ENCODE assay signal across 8 cellular contexts in genomic region chr1:42035205-42035829, GRCh38.
A peak's percentile ranks its signal among the peaks of the same experiment; 100 is the strongest.
DNase-seq lines count a peak whose midpoint lies in the region; ATAC-seq and TF ChIP-seq lines count a peak whose summit lies in the region.

No MANE protein-coding gene starts in this region.

- no peaks in the 10 kb centered on the region for H3K9me2 ChIP-seq in DOHH2 (replicated peaks; ENCODE audit: control insufficient read depth, low read length)

- H4K20me1 ChIP-seq in DOHH2 (ENCODE audit: control insufficient read depth, insufficient read depth, low read depth, low read length) = no peaks in the 10 kb centered on the region

- WGBS in adrenal gland, 4 donors = 0 to 1% (median 0%) methylated on average over 13 to 66 of the region's 66 CpGs; no CpG with 5 or more reads in 1 of the 4 donors
- under 1% methylated on average over 65 of the region's 66 CpGs for WGBS in right cardiac atrium
- WGBS in prostate gland = under 1% methylated on average over 40 of the region's 66 CpGs

- intact Hi-C loops in adrenal gland (cut with DNase I) = loop anchor here in 1 of 2 donors (10.0 kb wide), 1 partner anchor 111 kb away; no protein-coding TSS in a partner anchor
- intact Hi-C loops in right cardiac atrium (cut with DNase I) = loop anchor here in 2 of 4 donors (10.0 kb wide), 2 partner anchors 111 to 221 kb away; no protein-coding TSS in a partner anchor
- intact Hi-C loops in prostate gland (cut with DNase I) = loop anchor here (5.0 to 10.0 kb wide), 2 partner anchors 139 to 373 kb away; no protein-coding TSS in a partner anchor

- TF ChIP-seq CTCF in DOHH2 (IDR thresholded peaks at IDR 0.05; ENCODE audit: low read depth, low read length, poor library complexity, severe bottlenecking) (peak; percentile 32), adrenal gland (IDR thresholded peaks at IDR 0.05) (peak in 3 of 6 experiments; percentile 37 to 59 (median 46)), prostate gland (IDR thresholded peaks at IDR 0.05) (peak; percentile 16 to 49 (median 36))

- no peaks in the 10 kb centered on the region for H3K9me3 ChIP-seq in DOHH2 (ENCODE audit: control insufficient read depth, insufficient read depth, low read length)
- H3K9me3 ChIP-seq in adrenal gland (replicated peaks in 1 of 3) = no peaks in the 10 kb centered on the region
- no peaks in the 10 kb centered on the region for H3K9me3 ChIP-seq in right cardiac atrium (ENCODE audit: control insufficient read depth, low read length)
- H3K9me3 ChIP-seq in prostate gland = no peaks in the 10 kb centered on the region

- DNase-seq in NCI-H774 (lab: John Stamatoyannopoulos, UW) (peak; percentile 95), adrenal gland (peak; percentile 59 to 80 (median 73)), right cardiac atrium (peak; percentile 74 to 92 (median 87)), prostate gland (ENCODE audit: low spot score) (peak; percentile 48)
- DNase-seq in activated effector memory CD4-positive, alpha-beta T cell treated with Interleukin-2 at 50 U/mL for 16 hours = no peak

- H3K36me3 ChIP-seq in DOHH2 (ENCODE audit: control insufficient read depth, low read length) = no peaks in the 10 kb centered on the region
- H3K36me3 ChIP-seq in adrenal gland (replicated peaks in 1 of 2) = no peaks in the 10 kb centered on the region
- no peaks in the 10 kb centered on the region for H3K36me3 ChIP-seq in prostate gland

- H3K79me2 ChIP-seq in DOHH2 (ENCODE audit: control insufficient read depth, low read length) = no peaks in the 10 kb centered on the region

- H3F3A ChIP-seq in DOHH2 (ENCODE audit: control insufficient read depth, insufficient read depth) = no peaks in the 10 kb centered on the region

- H3K4me3 ChIP-seq in DOHH2 (ENCODE audit: low read length) = peak overlapping the region; percentile 86
- H3K4me3 ChIP-seq in adrenal gland = peak overlapping the region; percentile 14 to 88 (median 80)
- peak overlapping the region; percentile 81 for H3K4me3 ChIP-seq in right cardiac atrium (ENCODE audit: low read length)
- H3K4me3 ChIP-seq in prostate gland = peak overlapping the region; percentile 70 to 96

- TF ChIP-seq POLR2A in adrenal gland (IDR thresholded peaks at IDR 0.05) = peak in 1 of 2 donors; percentile 11
- TF ChIP-seq POLR2A in prostate gland (IDR thresholded peaks at IDR 0.05) = no peak

- ATAC-seq in GM19438 (IDR thresholded peaks at IDR 0.05; ENCODE audit: low read depth, unreplicated experiment) (peak; percentile 68), HG03457 (IDR thresholded peaks at IDR 0.05; ENCODE audit: unreplicated experiment) (peak; percentile 54), right cardiac atrium (peak; percentile 86 to 89)

- H3K27me3 ChIP-seq in DOHH2 (ENCODE audit: control insufficient read depth, low read length) = peaks cover 29% of the 10 kb centered on the region
- no peaks in the 10 kb centered on the region for H3K27me3 ChIP-seq in adrenal gland
- H3K27me3 ChIP-seq in right cardiac atrium (ENCODE audit: control insufficient read depth, insufficient read depth) = no peaks in the 10 kb centered on the region
- H3K27me3 ChIP-seq in prostate gland (replicated peaks; ENCODE audit: insufficient read depth) = no peaks in the 10 kb centered on the region

- peak overlapping the region; percentile 91 for H3K4me2 ChIP-seq in DOHH2 (ENCODE audit: low read length)

- H3K27ac ChIP-seq in DOHH2 (ENCODE audit: low read depth, low read length) (no peak overlapping the region), adrenal gland (peak overlapping the region in 4 of 5 donors; percentile 17 to 89 (median 53)), right cardiac atrium (ENCODE audit: low read length) (peak overlapping the region; percentile 37), prostate gland (peak overlapping the region; percentile 78 to 85)

- H3K4me1 ChIP-seq in DOHH2 (ENCODE audit: control insufficient read depth, low read length) = peaks cover 10% of the 10 kb centered on the region
- peaks cover 0 to 11% of the 10 kb centered on the region in 2 donors for H3K4me1 ChIP-seq in adrenal gland (replicated peaks in 1 of 2)
- H3K4me1 ChIP-seq in right cardiac atrium (ENCODE audit: control insufficient read depth, insufficient read depth, low read length) = no peaks in the 10 kb centered on the region
- no peaks in the 10 kb centered on the region for H3K4me1 ChIP-seq in prostate gland (replicated peaks)
